In the genomic region with DNA sequence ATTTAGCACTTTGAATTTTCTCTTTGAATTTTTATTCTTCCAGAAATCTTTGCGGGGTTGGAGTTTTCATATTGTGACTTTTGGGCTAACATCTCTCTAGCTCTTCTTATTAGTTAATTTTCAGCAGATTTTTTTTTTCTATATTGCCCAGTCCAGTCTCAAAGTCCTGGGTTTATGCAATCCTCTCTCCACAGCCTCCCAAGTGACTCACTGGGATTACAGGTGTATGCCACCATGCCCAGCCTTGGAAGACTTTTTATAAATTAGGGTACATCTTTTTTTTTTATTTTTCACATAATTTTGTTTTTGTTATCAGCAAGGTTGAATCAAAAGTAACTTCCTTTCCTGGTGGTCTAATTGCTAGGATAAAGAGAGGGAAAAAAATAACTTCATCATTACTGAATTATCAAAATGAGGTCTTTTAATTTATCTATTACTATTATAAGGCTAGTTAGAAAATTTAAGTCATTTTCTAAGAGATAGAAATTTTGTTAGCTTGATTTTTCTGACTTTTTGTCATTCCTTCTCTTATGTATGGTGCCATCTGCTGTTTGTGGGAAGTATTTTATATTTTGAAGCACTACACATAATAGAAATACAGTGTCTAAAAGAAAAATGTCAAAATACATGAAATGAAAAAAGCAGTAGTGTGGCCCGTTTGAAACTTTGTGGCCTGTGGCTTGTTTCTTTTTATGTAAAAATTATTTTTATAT, we compare ENCODE assay signal across 1 cellular context.
TF ChIP-seq lines count a peak whose summit lies in the region.

No MANE protein-coding gene starts in this region.

TF ChIP-seq in HepG2, 621 proteins besides CTCF, POLR2A, EP300 and RAD21 (continued from another document):
- no peak for TF ChIP-seq ZNF616 (CRISPR knock-in tag; IDR thresholded peaks at IDR 0.05; ENCODE audit: low read depth)
- no peak for TF ChIP-seq ZNF17 (CRISPR knock-in tag; IDR thresholded peaks at IDR 0.05)
- TF ChIP-seq HNRNPH1 (optimal IDR thresholded peaks at IDR 0.05; ENCODE audit: low read depth, low read length), result no peak
- TF ChIP-seq STAG1 (CRISPR knock-in tag; IDR thresholded peaks at IDR 0.05), result peak; percentile 68
- no peak for TF ChIP-seq ZFAT (CRISPR knock-in tag; conservative IDR thresholded peaks at IDR 0.05)
- TF ChIP-seq TAF1 (CRISPR knock-in tag; IDR thresholded peaks at IDR 0.05), result no peak
- no peak for TF ChIP-seq SNAI1 (CRISPR knock-in tag; IDR thresholded peaks at IDR 0.05; ENCODE audit: borderline replicate concordance)
- TF ChIP-seq ARID3A (IDR thresholded peaks at IDR 0.05; ENCODE audit: low read depth, low read length), result 0 out of 2 replicates have a peak, but pooled peaks have one; percentile 45
- TF ChIP-seq HNRNPK (IDR thresholded peaks at IDR 0.05; ENCODE audit: low read depth, low read length, poor library complexity, severe bottlenecking), result no peak
- peak; percentile 80 for TF ChIP-seq FOSL2 (CRISPR knock-in tag; IDR thresholded peaks at IDR 0.05)
- TF ChIP-seq, protein P1, sequence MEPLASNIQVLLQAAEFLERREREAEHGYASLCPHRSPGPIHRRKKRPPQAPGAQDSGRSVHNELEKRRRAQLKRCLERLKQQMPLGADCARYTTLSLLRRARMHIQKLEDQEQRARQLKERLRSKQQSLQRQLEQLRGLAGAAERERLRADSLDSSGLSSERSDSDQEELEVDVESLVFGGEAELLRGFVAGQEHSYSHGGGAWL (CRISPR knock-in tag; IDR thresholded peaks at IDR 0.05), result no peak
- no peak for TF ChIP-seq NRL (CRISPR knock-in tag; IDR thresholded peaks at IDR 0.05; ENCODE audit: borderline replicate concordance)
- peak; percentile 30; the same call in 1 of the 2 replicates for TF ChIP-seq HOMEZ (CRISPR knock-in tag; IDR thresholded peaks at IDR 0.05; ENCODE audit: low read depth)
- no peak for TF ChIP-seq ZNF773 (CRISPR knock-in tag; IDR thresholded peaks at IDR 0.05; ENCODE audit: borderline replicate concordance)
- no peak for TF ChIP-seq GABPB1 (CRISPR knock-in tag; IDR thresholded peaks at IDR 0.05)
- TF ChIP-seq, protein P2, sequence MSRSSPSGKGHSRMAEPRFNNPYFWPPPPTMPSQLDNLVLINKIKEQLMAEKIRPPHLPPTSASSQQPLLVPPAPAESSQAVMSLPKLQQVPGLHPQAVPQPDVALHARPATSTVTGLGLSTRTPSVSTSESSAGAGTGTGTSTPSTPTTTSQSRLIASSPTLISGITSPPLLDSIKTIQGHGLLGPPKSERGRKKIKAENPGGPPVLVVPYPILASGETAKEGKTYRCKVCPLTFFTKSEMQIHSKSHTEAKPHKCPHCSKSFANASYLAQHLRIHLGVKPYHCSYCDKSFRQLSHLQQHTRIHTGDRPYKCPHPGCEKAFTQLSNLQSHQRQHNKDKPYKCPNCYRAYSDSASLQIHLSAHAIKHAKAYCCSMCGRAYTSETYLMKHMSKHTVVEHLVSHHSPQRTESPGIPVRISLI (CRISPR knock-in tag; IDR thresholded peaks at IDR 0.05; ENCODE audit: borderline replicate concordance), result peak; percentile 47; the same call in 1 of the 2 replicates
- no peak for TF ChIP-seq PAX8 (CRISPR knock-in tag; IDR thresholded peaks at IDR 0.05; ENCODE audit: borderline replicate concordance)
- TF ChIP-seq, protein P3, sequence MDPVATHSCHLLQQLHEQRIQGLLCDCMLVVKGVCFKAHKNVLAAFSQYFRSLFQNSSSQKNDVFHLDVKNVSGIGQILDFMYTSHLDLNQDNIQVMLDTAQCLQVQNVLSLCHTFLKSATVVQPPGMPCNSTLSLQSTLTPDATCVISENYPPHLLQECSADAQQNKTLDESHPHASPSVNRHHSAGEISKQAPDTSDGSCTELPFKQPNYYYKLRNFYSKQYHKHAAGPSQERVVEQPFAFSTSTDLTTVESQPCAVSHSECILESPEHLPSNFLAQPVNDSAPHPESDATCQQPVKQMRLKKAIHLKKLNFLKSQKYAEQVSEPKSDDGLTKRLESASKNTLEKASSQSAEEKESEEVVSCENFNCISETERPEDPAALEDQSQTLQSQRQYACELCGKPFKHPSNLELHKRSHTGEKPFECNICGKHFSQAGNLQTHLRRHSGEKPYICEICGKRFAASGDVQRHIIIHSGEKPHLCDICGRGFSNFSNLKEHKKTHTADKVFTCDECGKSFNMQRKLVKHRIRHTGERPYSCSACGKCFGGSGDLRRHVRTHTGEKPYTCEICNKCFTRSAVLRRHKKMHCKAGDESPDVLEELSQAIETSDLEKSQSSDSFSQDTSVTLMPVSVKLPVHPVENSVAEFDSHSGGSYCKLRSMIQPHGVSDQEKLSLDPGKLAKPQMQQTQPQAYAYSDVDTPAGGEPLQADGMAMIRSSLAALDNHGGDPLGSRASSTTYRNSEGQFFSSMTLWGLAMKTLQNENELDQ (CRISPR knock-in tag; IDR thresholded peaks at IDR 0.05; ENCODE audit: borderline replicate concordance), result no peak
- TF ChIP-seq HOXA7 (CRISPR knock-in tag; IDR thresholded peaks at IDR 0.05), result no peak
- no peak for TF ChIP-seq SIX1 (CRISPR knock-in tag; IDR thresholded peaks at IDR 0.05; ENCODE audit: borderline replicate concordance)
- TF ChIP-seq MED13 (CRISPR knock-in tag; IDR thresholded peaks at IDR 0.05), result no peak
- TF ChIP-seq ZNF33A (CRISPR knock-in tag; IDR thresholded peaks at IDR 0.05; ENCODE audit: borderline replicate concordance), result no peak
- no peak for TF ChIP-seq ASH2L (IDR thresholded peaks at IDR 0.05; ENCODE audit: insufficient read length, low read depth, low read length)
- TF ChIP-seq ZNF460 (CRISPR knock-in tag; IDR thresholded peaks at IDR 0.05; ENCODE audit: borderline replicate concordance), result peak; percentile 65; the same call in 1 of the 2 replicates
- peak; percentile 63; the same call in 1 of the 2 replicates for TF ChIP-seq NCOR1 (IDR thresholded peaks at IDR 0.05; ENCODE audit: borderline replicate concordance, low read length)
- no peak for TF ChIP-seq HNRNPL (IDR thresholded peaks at IDR 0.05; ENCODE audit: low read depth, low read length)
- no peak for TF ChIP-seq SNRNP70 (IDR thresholded peaks at IDR 0.05; ENCODE audit: low read depth, low read length)
- TF ChIP-seq, protein P4, sequence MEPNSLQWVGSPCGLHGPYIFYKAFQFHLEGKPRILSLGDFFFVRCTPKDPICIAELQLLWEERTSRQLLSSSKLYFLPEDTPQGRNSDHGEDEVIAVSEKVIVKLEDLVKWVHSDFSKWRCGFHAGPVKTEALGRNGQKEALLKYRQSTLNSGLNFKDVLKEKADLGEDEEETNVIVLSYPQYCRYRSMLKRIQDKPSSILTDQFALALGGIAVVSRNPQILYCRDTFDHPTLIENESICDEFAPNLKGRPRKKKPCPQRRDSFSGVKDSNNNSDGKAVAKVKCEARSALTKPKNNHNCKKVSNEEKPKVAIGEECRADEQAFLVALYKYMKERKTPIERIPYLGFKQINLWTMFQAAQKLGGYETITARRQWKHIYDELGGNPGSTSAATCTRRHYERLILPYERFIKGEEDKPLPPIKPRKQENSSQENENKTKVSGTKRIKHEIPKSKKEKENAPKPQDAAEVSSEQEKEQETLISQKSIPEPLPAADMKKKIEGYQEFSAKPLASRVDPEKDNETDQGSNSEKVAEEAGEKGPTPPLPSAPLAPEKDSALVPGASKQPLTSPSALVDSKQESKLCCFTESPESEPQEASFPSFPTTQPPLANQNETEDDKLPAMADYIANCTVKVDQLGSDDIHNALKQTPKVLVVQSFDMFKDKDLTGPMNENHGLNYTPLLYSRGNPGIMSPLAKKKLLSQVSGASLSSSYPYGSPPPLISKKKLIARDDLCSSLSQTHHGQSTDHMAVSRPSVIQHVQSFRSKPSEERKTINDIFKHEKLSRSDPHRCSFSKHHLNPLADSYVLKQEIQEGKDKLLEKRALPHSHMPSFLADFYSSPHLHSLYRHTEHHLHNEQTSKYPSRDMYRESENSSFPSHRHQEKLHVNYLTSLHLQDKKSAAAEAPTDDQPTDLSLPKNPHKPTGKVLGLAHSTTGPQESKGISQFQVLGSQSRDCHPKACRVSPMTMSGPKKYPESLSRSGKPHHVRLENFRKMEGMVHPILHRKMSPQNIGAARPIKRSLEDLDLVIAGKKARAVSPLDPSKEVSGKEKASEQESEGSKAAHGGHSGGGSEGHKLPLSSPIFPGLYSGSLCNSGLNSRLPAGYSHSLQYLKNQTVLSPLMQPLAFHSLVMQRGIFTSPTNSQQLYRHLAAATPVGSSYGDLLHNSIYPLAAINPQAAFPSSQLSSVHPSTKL (CRISPR knock-in tag; IDR thresholded peaks at IDR 0.05), result 0 out of 2 replicates have a peak, but pooled peaks have one; percentile 32
- no peak for TF ChIP-seq ZNF850 (CRISPR knock-in tag; conservative IDR thresholded peaks at IDR 0.05)
- TF ChIP-seq HNF4A (CRISPR knock-in tag; IDR thresholded peaks at IDR 0.05), result peak; percentile 31; the same call in 1 of the 2 replicates
